Comparison of ENCODE assay signal across 22 cellular contexts in genomic region chr16:85222151-85222863, GRCh38.
DNase-seq lines count a peak whose midpoint lies in the region; ATAC-seq, FAIRE-seq and TF ChIP-seq lines count a peak whose summit lies in the region.
"Had no signal": no experiment of that assay in that cellular context is flagged by ENCODE, and none has a peak within 500 bp of the region (broad histone marks: within the 10 kb centered on the region; RNA-seq: fewer than 3 reads in every experiment).

No MANE protein-coding gene starts in this region.

- H3K4me3 ChIP-seq in HepG2 (replicated peaks in 1 of 3; ENCODE audit: insufficient read depth in 1 of 3, low read depth in 2 of 3, low read length in 3 of 3) (peak overlapping the region in 1 of 3 experiments; percentile 31; a peak in 1 of 6 replicates), right lobe of liver (no peak overlapping the region)
- H3K4me3 ChIP-seq: GM23248, right atrium auricular region, transverse colon had no signal

- intact Hi-C loops in HepG2 (cut with micrococcal nuclease; ENCODE audit: unreplicated experiment) (no loop called here), right lobe of liver (cut with DNase I) (no loop called here)

- peak overlapping the region; percentile 63 for H3K27ac Mint-ChIP-seq in type B pancreatic cell
- H3K27ac Mint-ChIP-seq: memory B cell; T-helper 2 cell treated with Interferon-gamma antibody and Interleukin-4, amounts not matched to agents 5 μg/mL and 100 μg/mL, for 36 hours had no signal

- TF ChIP-seq CTCF in HepG2 (CRISPR knock-in tag; IDR thresholded peaks at IDR 0.05) (no peak), right lobe of liver (IDR thresholded peaks at IDR 0.05) (no peak), RWPE1 (conservative IDR thresholded peaks at IDR 0.05; ENCODE audit: low read depth) (no peak), type B pancreatic cell (conservative IDR thresholded peaks at IDR 0.05) (no peak), GM10248 (IDR thresholded peaks at IDR 0.05; ENCODE audit: control extremely low read depth, extremely low read depth, low read depth, missing control alignments) (no peak)

- H3K36me3 ChIP-seq in HepG2 (replicated peaks in 1 of 2; ENCODE audit: control insufficient read depth in 1 of 2, insufficient read depth in 2 of 2, low read length in 2 of 2) (no peaks in the 10 kb centered on the region), right lobe of liver (no peaks in the 10 kb centered on the region)
- H3K36me3 ChIP-seq: right atrium auricular region, transverse colon had no signal

- no peaks in the 10 kb centered on the region for H3K9me3 Mint-ChIP-seq in type B pancreatic cell
- H3K9me3 Mint-ChIP-seq: memory B cell; T-helper 2 cell treated with Interferon-gamma antibody and Interleukin-4, amounts not matched to agents 5 μg/mL and 100 μg/mL, for 36 hours had no signal

- peaks cover 53% of the 10 kb centered on the region for H3K4me1 Mint-ChIP-seq in type B pancreatic cell (ENCODE audit: unreplicated experiment)

- 0 out of 2 replicates have a peak overlapping the region, but pooled peaks have one; percentile 49 for H3K4me2 ChIP-seq in HepG2 (ENCODE audit: low read depth, low read length)

- H4K20me1 ChIP-seq in HepG2 (ENCODE audit: insufficient read depth, low read length) = no peaks in the 10 kb centered on the region

- H3K27me3 Mint-ChIP-seq in type B pancreatic cell = peaks cover 9% of the 10 kb centered on the region

- H3K9me3 ChIP-seq in HepG2 (ENCODE audit: low read length) (no peaks in the 10 kb centered on the region), right lobe of liver (no peaks in the 10 kb centered on the region)
- H3K9me3 ChIP-seq: right atrium auricular region, transverse colon had no signal

- FAIRE-seq in HepG2 (lab: Jason Lieb, UNC) = peak; percentile 23
- FAIRE-seq: A204.1, islet of Langerhans had no signal

- BruUV-seq in HepG2 (replicated peaks; lab: Mats Ljungman, UMichigan) = no TSS peak

- WGBS in HepG2 (ENCODE audit: low lambda C conversion rate) = 65% methylated on average over 21 of the region's 24 CpGs
- WGBS in right lobe of liver (ENCODE audit: insufficient coverage, low coverage, low lambda C conversion rate, missing lambda C conversion rate) = 82% methylated on average over 16 of the region's 24 CpGs

- H3K4me3 Mint-ChIP-seq in type B pancreatic cell = peak overlapping the region; percentile 68
- H3K4me3 Mint-ChIP-seq: memory B cell; T-helper 2 cell treated with Interferon-gamma antibody and Interleukin-4, amounts not matched to agents 5 μg/mL and 100 μg/mL, for 36 hours had no signal

- POLR2A ChIA-PET in HepG2 (lab: Yijun Ruan, JAX) (interaction anchor here (1.0 kb wide), 1 partner anchor 63 kb away, joined by 3 read pairs; no protein-coding TSS in a partner anchor), RWPE1 (lab: Yijun Ruan, JAX; ENCODE audit: low non-redundant PET) (no interaction called here), GM10248 (lab: Yijun Ruan, JAX) (no interaction called here)

- in situ Hi-C loops in HepG2 (cut with HindIII; ENCODE audit: extremely low pct_ligation_motif_present, low pct_unique_long_range_greater_than_20kb) = loop anchor here (10.0 kb wide), 1 partner anchor 98 kb away; no protein-coding TSS in a partner anchor

- TF ChIP-seq EP300 in HepG2 (IDR thresholded peaks at IDR 0.05; ENCODE audit: low read depth in 2 of 2, low read length in 2 of 2) (no peak), HepG2 (CRISPR knock-in tag; IDR thresholded peaks at IDR 0.05; ENCODE audit: borderline replicate concordance) (no peak)

- H3K27ac ChIP-seq in HepG2 (ENCODE audit: extremely low read length, insufficient read depth, low read length) = no peak overlapping the region
- no peak overlapping the region for H3K27ac ChIP-seq in right lobe of liver
- H3K27ac ChIP-seq in RWPE1 = peak overlapping the region; percentile 96; the same call in 1 of the 2 replicates
- H3K27ac ChIP-seq: GM23248, right atrium auricular region had no signal

- H3K27me3 ChIP-seq in HepG2 (ENCODE audit: control insufficient read depth in 1 of 2, insufficient read depth in 2 of 2, low read length in 2 of 2) (peaks cover 0 to 2% of the 10 kb centered on the region in 2 experiments; a peak in 1 of 5 replicates), right lobe of liver (no peaks in the 10 kb centered on the region)
- H3K27me3 ChIP-seq: right atrium auricular region, transverse colon had no signal

- DNase-seq in HepG2 (ENCODE audit: low spot score) (no peak), right lobe of liver (no peak), RWPE1 (ENCODE audit: low spot score) (no peak), left kidney (ENCODE audit: low read depth, low spot score) (peak; percentile 78), type B pancreatic cell (ENCODE audit: extremely low spot score, unreplicated experiment) (no peak), GM10248 (ENCODE audit: extremely low spot score) (no peak)
- DNase-seq in activated effector memory CD4-positive, alpha-beta T cell treated with anti-CD3 and anti-CD28 coated beads, Interleukin-2, amount 50 U/mL, for 16 hours = no peak
- DNase-seq: activated CD8-positive, alpha-beta memory T cell treated with anti-CD3 and anti-CD28 coated beads for 24 hours; caudate nucleus; DND-41; effector memory CD4-positive, alpha-beta T cell; GM23248; NCI-H1930; NCI-H526; stimulated activated naive CD4-positive, alpha-beta T cell treated with Interleukin-2 at 50 U/mL for 16 hours; transverse colon had no signal

- no peaks in the 10 kb centered on the region for H3K36me3 Mint-ChIP-seq in type B pancreatic cell
- H3K36me3 Mint-ChIP-seq: memory B cell had no signal

- peaks cover 34% of the 10 kb centered on the region for H3K4me1 ChIP-seq in HepG2 (ENCODE audit: insufficient read depth, low read length)
- peaks cover 0 to 15% (median 4%) of the 10 kb centered on the region in 4 donors for H3K4me1 ChIP-seq in right lobe of liver

- TF ChIP-seq RAD21 in HepG2 (CRISPR knock-in tag; IDR thresholded peaks at IDR 0.05) = no peak

- no peaks in the 10 kb centered on the region for H3K79me2 ChIP-seq in HepG2 (ENCODE audit: insufficient read depth, low read length)

- no peak overlapping the region for H3K9ac ChIP-seq in HepG2 (ENCODE audit: insufficient read depth, low read depth, low read length)
- H3K9ac ChIP-seq: GM23248 had no signal

- TF ChIP-seq POLR2A in HepG2 (IDR thresholded peaks at IDR 0.05; ENCODE audit: insufficient read depth in 1 of 2, low read depth in 2 of 2, low read length in 2 of 2) = no peak
- TF ChIP-seq POLR2A in right lobe of liver (IDR thresholded peaks at IDR 0.05) = no peak

- ATAC-seq in HepG2 (peak; percentile 49), right lobe of liver (no peak), GM21825 (IDR thresholded peaks at IDR 0.05; ENCODE audit: unreplicated experiment) (no peak)

- CTCF ChIA-PET in HepG2 (lab: Yijun Ruan, JAX; ENCODE audit: low intra/inter-chr PET ratio, low total read pairs) (no interaction called here), RWPE1 (lab: Yijun Ruan, JAX) (no interaction called here), GM10248 (lab: Yijun Ruan, JAX) (no interaction called here)

- H2AFZ ChIP-seq in HepG2 (ENCODE audit: low read length) = no peak overlapping the region
- H2AFZ ChIP-seq: GM23248 had no signal

TF ChIP-seq in HepG2, 621 proteins besides CTCF, POLR2A, EP300 and RAD21 (continues in another document):
- TF ChIP-seq ZNF549 (CRISPR knock-in tag; IDR thresholded peaks at IDR 0.05) = no peak
- TF ChIP-seq MATR3 (CRISPR knock-in tag; IDR thresholded peaks at IDR 0.05) = no peak
- no peak for TF ChIP-seq HCFC1 (IDR thresholded peaks at IDR 0.05; ENCODE audit: low read depth, low read length)
- TF ChIP-seq JUNB (CRISPR knock-in tag; IDR thresholded peaks at IDR 0.05; ENCODE audit: borderline replicate concordance) = no peak
- TF ChIP-seq AHDC1 (CRISPR knock-in tag; IDR thresholded peaks at IDR 0.05; ENCODE audit: borderline replicate concordance) = no peak
- no peak for TF ChIP-seq HNRNPH1 (optimal IDR thresholded peaks at IDR 0.05; ENCODE audit: low read depth, low read length)
- no peak for TF ChIP-seq KDM2A (CRISPR knock-in tag; IDR thresholded peaks at IDR 0.05; ENCODE audit: borderline replicate concordance, low read depth)
- TF ChIP-seq HOXA7 (CRISPR knock-in tag; IDR thresholded peaks at IDR 0.05) = no peak
- TF ChIP-seq HDAC1 (CRISPR knock-in tag; IDR thresholded peaks at IDR 0.05) = 0 out of 2 replicates have a peak, but pooled peaks have one; percentile 9
- TF ChIP-seq KMT2A (CRISPR knock-in tag; IDR thresholded peaks at IDR 0.05) = 0 out of 2 replicates have a peak, but pooled peaks have one; percentile 29
